ENCODE assay signal across 8 cellular contexts in the genomic region with DNA sequence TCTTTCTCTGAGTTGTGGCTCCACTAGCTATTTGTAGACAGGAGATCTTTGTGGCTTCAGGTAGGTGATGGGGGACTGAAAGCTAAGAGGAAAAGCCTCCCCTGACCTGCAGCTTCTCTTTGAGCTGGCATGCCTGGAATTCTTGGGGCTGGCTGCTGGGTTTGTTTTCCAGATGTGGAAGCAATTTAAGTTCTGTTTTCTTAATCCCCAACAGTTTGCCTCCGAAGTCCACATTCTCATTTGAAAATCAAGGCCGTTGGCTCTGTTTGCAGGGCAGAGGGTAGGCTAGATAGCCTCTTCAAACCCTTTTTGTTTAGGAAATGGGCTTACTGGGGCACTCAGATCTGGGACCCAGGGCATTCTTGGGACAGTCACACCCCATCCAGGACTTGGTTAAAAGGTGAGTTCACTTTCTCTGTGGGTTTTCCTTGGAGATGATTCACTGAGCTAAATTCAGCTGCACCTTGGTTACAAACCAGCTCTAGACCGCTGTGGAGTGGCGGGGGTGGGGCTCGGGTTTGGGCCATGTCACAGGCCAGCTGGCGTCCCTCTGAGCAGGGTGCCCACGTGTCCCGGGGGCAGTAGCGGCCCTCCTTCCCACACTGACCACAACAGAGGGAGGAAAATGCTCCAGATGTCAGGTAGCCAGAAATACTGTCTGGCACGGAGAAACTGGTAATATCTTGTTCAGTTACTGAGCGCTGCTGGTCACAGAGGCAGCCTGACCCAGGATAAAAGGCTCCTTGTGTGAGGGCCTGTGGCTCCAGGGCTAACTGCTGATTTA.
DNase-seq lines count a peak whose midpoint lies in the region; ATAC-seq and TF ChIP-seq lines count a peak whose summit lies in the region.

No MANE protein-coding gene starts in this region.

- TF ChIP-seq EP300 in Ishikawa (IDR thresholded peaks at IDR 0.05; ENCODE audit: borderline replicate concordance): no peak

- TF ChIP-seq RAD21 in Ishikawa (IDR thresholded peaks at IDR 0.05; ENCODE audit: low read depth): no peak

- ATAC-seq in HG03378 (IDR thresholded peaks at IDR 0.05; ENCODE audit: unreplicated experiment): no peak

- DNase-seq in A172 (ENCODE audit: low spot score) (peak; percentile 87), cerebellum (ENCODE audit: low spot score) (peak; percentile 57), medulla oblongata (ENCODE audit: extremely low spot score) (peak; percentile 92), HuH-7 (ENCODE audit: low spot score) (no peak), NCI-H1436 (lab: John Stamatoyannopoulos, UW) (no peak)
- DNase-seq in NK-92 treated with Interleukin-12 subunit alpha and Interleukin-12 subunit beta, amount 100 ng/mL, for 24 hours (lab: John Stamatoyannopoulos, UW): no peak

TF ChIP-seq in Ishikawa, 13 proteins besides CTCF, POLR2A, EP300 and RAD21:
- no peak for TF ChIP-seq TAF1 (IDR thresholded peaks at IDR 0.05; ENCODE audit: low read depth)
- TF ChIP-seq CREB1 (IDR thresholded peaks at IDR 0.05; ENCODE audit: low read depth): no peak
- TF ChIP-seq ZBTB7A (IDR thresholded peaks at IDR 0.05; ENCODE audit: low read depth): no peak
- TF ChIP-seq NFIC (IDR thresholded peaks at IDR 0.05): no peak
- TF ChIP-seq FOXM1 (IDR thresholded peaks at IDR 0.05; ENCODE audit: borderline replicate concordance, low read depth): no peak
- TF ChIP-seq CEBPB (IDR thresholded peaks at IDR 0.05): no peak
- TF ChIP-seq TEAD4 (IDR thresholded peaks at IDR 0.05): peak; percentile 59; the same call in 1 of the 2 replicates
- no peak for TF ChIP-seq YY1 (IDR thresholded peaks at IDR 0.05; ENCODE audit: low read depth)
- TF ChIP-seq, protein P1, sequence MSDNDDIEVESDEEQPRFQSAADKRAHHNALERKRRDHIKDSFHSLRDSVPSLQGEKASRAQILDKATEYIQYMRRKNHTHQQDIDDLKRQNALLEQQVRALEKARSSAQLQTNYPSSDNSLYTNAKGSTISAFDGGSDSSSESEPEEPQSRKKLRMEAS (IDR thresholded peaks at IDR 0.05): peak; percentile 32; the same call in 1 of the 2 replicates
- TF ChIP-seq, protein P2, sequence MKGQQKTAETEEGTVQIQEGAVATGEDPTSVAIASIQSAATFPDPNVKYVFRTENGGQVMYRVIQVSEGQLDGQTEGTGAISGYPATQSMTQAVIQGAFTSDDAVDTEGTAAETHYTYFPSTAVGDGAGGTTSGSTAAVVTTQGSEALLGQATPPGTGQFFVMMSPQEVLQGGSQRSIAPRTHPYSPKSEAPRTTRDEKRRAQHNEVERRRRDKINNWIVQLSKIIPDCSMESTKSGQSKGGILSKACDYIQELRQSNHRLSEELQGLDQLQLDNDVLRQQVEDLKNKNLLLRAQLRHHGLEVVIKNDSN (IDR thresholded peaks at IDR 0.05): peak; percentile 72
- TF ChIP-seq, protein P3, sequence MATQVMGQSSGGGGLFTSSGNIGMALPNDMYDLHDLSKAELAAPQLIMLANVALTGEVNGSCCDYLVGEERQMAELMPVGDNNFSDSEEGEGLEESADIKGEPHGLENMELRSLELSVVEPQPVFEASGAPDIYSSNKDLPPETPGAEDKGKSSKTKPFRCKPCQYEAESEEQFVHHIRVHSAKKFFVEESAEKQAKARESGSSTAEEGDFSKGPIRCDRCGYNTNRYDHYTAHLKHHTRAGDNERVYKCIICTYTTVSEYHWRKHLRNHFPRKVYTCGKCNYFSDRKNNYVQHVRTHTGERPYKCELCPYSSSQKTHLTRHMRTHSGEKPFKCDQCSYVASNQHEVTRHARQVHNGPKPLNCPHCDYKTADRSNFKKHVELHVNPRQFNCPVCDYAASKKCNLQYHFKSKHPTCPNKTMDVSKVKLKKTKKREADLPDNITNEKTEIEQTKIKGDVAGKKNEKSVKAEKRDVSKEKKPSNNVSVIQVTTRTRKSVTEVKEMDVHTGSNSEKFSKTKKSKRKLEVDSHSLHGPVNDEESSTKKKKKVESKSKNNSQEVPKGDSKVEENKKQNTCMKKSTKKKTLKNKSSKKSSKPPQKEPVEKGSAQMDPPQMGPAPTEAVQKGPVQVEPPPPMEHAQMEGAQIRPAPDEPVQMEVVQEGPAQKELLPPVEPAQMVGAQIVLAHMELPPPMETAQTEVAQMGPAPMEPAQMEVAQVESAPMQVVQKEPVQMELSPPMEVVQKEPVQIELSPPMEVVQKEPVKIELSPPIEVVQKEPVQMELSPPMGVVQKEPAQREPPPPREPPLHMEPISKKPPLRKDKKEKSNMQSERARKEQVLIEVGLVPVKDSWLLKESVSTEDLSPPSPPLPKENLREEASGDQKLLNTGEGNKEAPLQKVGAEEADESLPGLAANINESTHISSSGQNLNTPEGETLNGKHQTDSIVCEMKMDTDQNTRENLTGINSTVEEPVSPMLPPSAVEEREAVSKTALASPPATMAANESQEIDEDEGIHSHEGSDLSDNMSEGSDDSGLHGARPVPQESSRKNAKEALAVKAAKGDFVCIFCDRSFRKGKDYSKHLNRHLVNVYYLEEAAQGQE (IDR thresholded peaks at IDR 0.05; ENCODE audit: low read depth): no peak
- no peak for TF ChIP-seq EGR1 (IDR thresholded peaks at IDR 0.05)

Comparison
In these comparisons a context has a peak if more than half of its experiments do, and no peak if none do; other contexts are left out.
1. DNase-seq: peak in A172 (single experiment), cerebellum (single experiment) and medulla oblongata (single experiment); none in HuH-7 (single experiment), NK-92 treated with Interleukin-12 subunit alpha and Interleukin-12 subunit beta, amount 100 ng/mL, for 24 hours (single experiment) and NCI-H1436 (single experiment).